Comparison of ENCODE assay signal across 26 cellular contexts in genomic region chr16:57682809-57683318, GRCh38. TPM values are rescaled to one million over a fixed set of nuclear protein-coding genes. Genes with fewer than 3 reads are reported as not detected.
"Had no signal": no experiment of that assay in that cellular context is flagged by ENCODE, and none has a peak within 500 bp of the region (broad histone marks: within the 10 kb centered on the region; RNA-seq: fewer than 3 reads in every experiment).

No MANE protein-coding gene starts in this region.

- FAIRE-seq: keratinocyte had no signal

- H3K27me3 Mint-ChIP-seq: activated CD4-positive, alpha-beta T cell treated with anti-CD3 and anti-CD28 coated beads, Interleukin-2, amount 10 ng/mL, durations not matched to agents 7 days and 5 days; naive thymus-derived CD4-positive, alpha-beta T cell had no signal

- H3K4me1 ChIP-seq: foreskin keratinocyte had no signal

- ATAC-seq: foreskin keratinocyte; left colon; naive thymus-derived CD4-positive, alpha-beta T cell; right cardiac atrium; stimulated activated naive CD8-positive, alpha-beta T cell treated with anti-CD3 and anti-CD28 coated beads, Interleukin-15, Interleukin-2, amounts not matched to agents 100 U/mL and 50 U/mL, for 24 hours had no signal

- DNase-seq: activated CD4-positive, alpha-beta T cell treated with anti-CD3 and anti-CD28 coated beads, Interleukin-2, amount 10 ng/mL, durations not matched to agents 7 days and 5 days; activated CD4-positive, CD25-positive, alpha-beta regulatory T cell treated with anti-CD3 and anti-CD28 coated beads, Interleukin-2, amount 50 U/mL, for 72 hours; activated T-cell treated with anti-CD3 and anti-CD28 coated beads, Interleukin-2, amount 50 U/mL, for 1 hour; effector CD4-positive, alpha-beta T cell; foreskin keratinocyte; left colon; mesenchymal stem cell; naive thymus-derived CD4-positive, alpha-beta T cell; right cardiac atrium; stimulated activated CD4-positive, alpha-beta T cell treated with anti-CD3 and anti-CD28 coated beads, Interleukin-12 subunit alpha, Interleukin-12 subunit beta, amount 100 ng/mL, for 4 hours; stimulated activated CD4-positive, alpha-beta T cell treated with anti-CD3 and anti-CD28 coated beads, Interleukin-4, amount 100 ng/mL, for 4 hours; stimulated activated naive CD8-positive, alpha-beta T cell treated with anti-CD3 and anti-CD28 coated beads, Interleukin-15, Interleukin-2, amounts not matched to agents 100 U/mL and 50 U/mL, for 24 hours had no signal

- H3K27ac Mint-ChIP-seq: activated CD4-positive, alpha-beta T cell treated with anti-CD3 and anti-CD28 coated beads, Interleukin-2, amount 10 ng/mL, durations not matched to agents 7 days and 5 days; dendritic cell treated with granulocyte-macrophage colony-stimulating factor and Interleukin-4, amounts not matched to agents 40 ng/mL and 50 ng/mL, for 4 days had no signal

- H3K9me3 Mint-ChIP-seq: activated CD4-positive, alpha-beta T cell treated with anti-CD3 and anti-CD28 coated beads, Interleukin-2, amount 10 ng/mL, durations not matched to agents 7 days and 5 days; dendritic cell treated with granulocyte-macrophage colony-stimulating factor and Interleukin-4, amounts not matched to agents 40 ng/mL and 50 ng/mL, for 4 days; naive thymus-derived CD4-positive, alpha-beta T cell had no signal

- H3K36me3 Mint-ChIP-seq: brain; naive thymus-derived CD4-positive, alpha-beta T cell had no signal

- H3K4me3 Mint-ChIP-seq: activated CD4-positive, alpha-beta T cell treated with anti-CD3 and anti-CD28 coated beads, Interleukin-2, amount 10 ng/mL, durations not matched to agents 7 days and 5 days; brain; dendritic cell treated with granulocyte-macrophage colony-stimulating factor and Interleukin-4, amounts not matched to agents 40 ng/mL and 50 ng/mL, for 4 days; naive thymus-derived CD4-positive, alpha-beta T cell; neural crest cell had no signal

- H3K27ac ChIP-seq: foreskin keratinocyte, VCaP had no signal

RNA-seq across cellular contexts. Expression of gene DRC7, which starts 11.7 kb away (rescaled TPM):
- total RNA-seq: activated CD4-positive, alpha-beta T cell treated with anti-CD3 and anti-CD28 coated beads, Interleukin-2, amount 10 ng/mL, durations not matched to agents 7 days and 5 days; cardiac septum; chondrocyte; foreskin keratinocyte; glomerular endothelial cell; left colon; lower leg skin; naive thymus-derived CD4-positive, alpha-beta T cell; osteocyte; right cardiac atrium; skeletal muscle tissue; T-helper 2 cell treated with Interferon-gamma antibody and Interleukin-4, amounts not matched to agents 100 ng/mL and 5 ng/mL, for 36 hours had no signal
- polyA plus RNA-seq: esophagus; foreskin keratinocyte; keratinocyte; naive thymus-derived CD4-positive, alpha-beta T cell; right cardiac atrium had no signal

RNA-seq across cellular contexts. Expression of gene ADGRG3, which starts 14.8 kb away (rescaled TPM):
- total RNA-seq: activated CD4-positive, alpha-beta T cell treated with anti-CD3 and anti-CD28 coated beads, Interleukin-2, amount 10 ng/mL, durations not matched to agents 7 days and 5 days; chondrocyte; foreskin keratinocyte; neural crest cell; osteocyte; pulmonary artery endothelial cell; T-helper 2 cell treated with Interferon-gamma antibody and Interleukin-4, amounts not matched to agents 100 ng/mL and 5 ng/mL, for 36 hours had no signal
- polyA plus RNA-seq: foreskin keratinocyte; keratinocyte; naive thymus-derived CD4-positive, alpha-beta T cell had no signal
